ENCODE assay signal across 8 cellular contexts in the genomic region with DNA sequence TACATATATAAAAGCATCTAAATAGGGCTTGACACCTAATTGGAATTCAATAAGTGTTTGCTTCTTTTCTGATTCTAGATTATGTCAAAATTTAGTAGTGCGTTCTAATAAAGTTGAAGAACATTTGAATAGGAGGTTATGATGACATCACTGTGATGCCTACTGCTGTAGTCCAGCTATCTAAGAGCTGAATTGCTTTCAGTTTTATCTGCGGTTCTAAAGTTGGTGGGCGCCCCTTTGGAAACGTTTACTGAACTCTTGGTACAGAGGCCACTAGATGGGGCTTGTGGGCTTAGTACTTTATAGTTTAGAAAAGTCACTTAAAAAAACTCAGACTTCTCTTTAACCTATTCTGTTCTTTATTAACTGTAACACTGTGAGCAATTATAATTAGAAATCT.
DNase-seq lines count a peak whose midpoint lies in the region; ATAC-seq and TF ChIP-seq lines count a peak whose summit lies in the region.

No MANE protein-coding gene starts in this region.

- ATAC-seq in SK-N-SH treated with all-trans-retinoic acid at 6 μM for 48 hours (peak; percentile 96), GM18520 (IDR thresholded peaks at IDR 0.05; ENCODE audit: unreplicated experiment) (no peak), GM18873 (IDR thresholded peaks at IDR 0.05; ENCODE audit: low FRiP score, unreplicated experiment) (no peak)

- intact Hi-C loops in MCF 10A (cut with micrococcal nuclease): loop anchor here (5.0 kb wide), 1 partner anchor 542 kb away; no protein-coding TSS in a partner anchor
- intact Hi-C loops in breast epithelium (cut with DNase I; ENCODE audit: low total_unique reads): no loop called here

- TF ChIP-seq POLR2A in breast epithelium (IDR thresholded peaks at IDR 0.05): no peak

- H3K4me1 Mint-ChIP-seq in MCF 10A (ENCODE audit: insufficient read depth, unreplicated experiment): no peaks in the 10 kb centered on the region

- H3K27me3 ChIP-seq in breast epithelium (no peaks in the 10 kb centered on the region), MG63 (no peaks in the 10 kb centered on the region)

- TF ChIP-seq CTCF in MCF 10A (IDR thresholded peaks at IDR 0.05; ENCODE audit: unreplicated experiment): peak; percentile 39
- TF ChIP-seq CTCF in breast epithelium (IDR thresholded peaks at IDR 0.05): no peak

- no TSS peak for BruUV-seq in MCF 10A (replicated peaks; lab: Mats Ljungman, UMichigan)

- DNase-seq in MCF 10A (ENCODE audit: unreplicated experiment) (peak; percentile 41), breast epithelium (ENCODE audit: low spot score in 2 of 2) (no peak), MG63 (peak; percentile 39), iPS-NIHi11 (ENCODE audit: low spot score) (peak; percentile 26), cerebellum (ENCODE audit: low spot score) (no peak)

- H3K4me3 ChIP-seq in breast epithelium (no peak overlapping the region), MG63 (no peak overlapping the region)

- CTCF ChIA-PET in MCF 10A (lab: Yijun Ruan, JAX): interaction anchor here (0.6 to 1.4 kb wide), 8 partner anchors 10 to 1599 kb away, joined by 3 to 6 read pairs (median 3); no protein-coding TSS in a partner anchor

- H3K4me3 Mint-ChIP-seq in MCF 10A (ENCODE audit: unreplicated experiment): no peak overlapping the region

- POLR2A ChIA-PET in MCF 10A (lab: Yijun Ruan, JAX): no interaction called here

- H3K9me3 ChIP-seq in breast epithelium: no peaks in the 10 kb centered on the region
- H3K9me3 ChIP-seq in MG63: no peaks in the 10 kb centered on the region

- peaks cover 4% of the 10 kb centered on the region for H3K36me3 Mint-ChIP-seq in MCF 10A (ENCODE audit: insufficient read depth, unreplicated experiment)

- H3K36me3 ChIP-seq in breast epithelium (no peaks in the 10 kb centered on the region), MG63 (no peaks in the 10 kb centered on the region)

- H3K4me1 ChIP-seq in breast epithelium: no peaks in the 10 kb centered on the region

- H3K27me3 Mint-ChIP-seq in MCF 10A (ENCODE audit: insufficient read depth, unreplicated experiment): peaks cover 16% of the 10 kb centered on the region

- H3K9me3 Mint-ChIP-seq in MCF 10A (ENCODE audit: unreplicated experiment): no peaks in the 10 kb centered on the region

- H3K27ac Mint-ChIP-seq in MCF 10A (ENCODE audit: low read depth, unreplicated experiment): no peak overlapping the region

- no peak overlapping the region for H3K27ac ChIP-seq in breast epithelium

TF ChIP-seq in SK-N-SH treated with all-trans-retinoic acid at 6 μM for 48 hours, 23 proteins besides CTCF, POLR2A, EP300 and RAD21:
- 0 out of 2 replicates have a peak, but pooled peaks have one; percentile 62 for TF ChIP-seq ZFP3 (CRISPR knock-in tag; IDR thresholded peaks at IDR 0.05)
- TF ChIP-seq ZNF70 (CRISPR knock-in tag; IDR thresholded peaks at IDR 0.05): no peak

Comparison
In these comparisons a context has a peak if more than half of its experiments do, and no peak if none do; other contexts are left out.
1. DNase-seq: peak in MCF 10A (single experiment), MG63 (single experiment) and iPS-NIHi11 (single experiment); none in breast epithelium (0 of 2) and cerebellum (single experiment).